In genomic region chr14:94933411-94933964, GRCh38 we compare ENCODE assay signal across 23 cellular contexts.
"Had no signal": no experiment of that assay in that cellular context is flagged by ENCODE, and none has a peak within 500 bp of the region (broad histone marks: within the 10 kb centered on the region; RNA-seq: fewer than 3 reads in every experiment).

No MANE protein-coding gene starts in this region.

- H3K27me3 Mint-ChIP-seq: activated CD4-positive, alpha-beta memory T cell treated with anti-CD3 and anti-CD28 coated beads for 36 hours; stimulated activated naive CD8-positive, alpha-beta T cell treated with anti-CD3 and anti-CD28 coated beads, Interleukin-15, amount 100 ng/mL, for 72 hours had no signal

- H3K27ac Mint-ChIP-seq: activated CD4-positive, alpha-beta memory T cell treated with anti-CD3 and anti-CD28 coated beads for 36 hours; activated naive CD4-positive, alpha-beta T cell treated with anti-CD3 and anti-CD28 coated beads for 36 hours; activated naive CD8-positive, alpha-beta T cell treated with anti-CD3 and anti-CD28 coated beads, Interleukin-2, amount 10 ng/mL, durations not matched to agents 7 days and 5 days; activated T-cell treated with anti-CD3 and anti-CD28 coated beads, Interleukin-2, amount 50 U/mL, for 72 hours; mesothelial cell of epicardium; natural killer cell; stimulated activated effector memory CD8-positive, alpha-beta T cell treated with anti-CD3 and anti-CD28 coated beads, Interleukin-12 subunit alpha, Interleukin-12 subunit beta, amount 100 ng/mL, for 72 hours; stimulated activated naive CD8-positive, alpha-beta T cell treated with anti-CD3 and anti-CD28 coated beads, Interleukin-15, amount 100 ng/mL, for 72 hours; T-helper 17 cell had no signal

- H3K9me3 Mint-ChIP-seq: activated CD4-positive, alpha-beta memory T cell treated with anti-CD3 and anti-CD28 coated beads for 36 hours; activated naive CD4-positive, alpha-beta T cell treated with anti-CD3 and anti-CD28 coated beads for 36 hours; activated naive CD8-positive, alpha-beta T cell treated with anti-CD3 and anti-CD28 coated beads, Interleukin-2, amount 10 ng/mL, durations not matched to agents 7 days and 5 days; activated T-cell treated with anti-CD3 and anti-CD28 coated beads, Interleukin-2, amount 50 U/mL, for 72 hours; mesothelial cell of epicardium; natural killer cell; stimulated activated effector memory CD8-positive, alpha-beta T cell treated with anti-CD3 and anti-CD28 coated beads, Interleukin-12 subunit alpha, Interleukin-12 subunit beta, amount 100 ng/mL, for 72 hours; stimulated activated naive CD8-positive, alpha-beta T cell treated with anti-CD3 and anti-CD28 coated beads, Interleukin-15, amount 100 ng/mL, for 72 hours had no signal

- H3K36me3 Mint-ChIP-seq: activated CD4-positive, alpha-beta memory T cell treated with anti-CD3 and anti-CD28 coated beads for 36 hours; activated naive CD8-positive, alpha-beta T cell treated with anti-CD3 and anti-CD28 coated beads, Interleukin-2, amount 10 ng/mL, durations not matched to agents 7 days and 5 days; mesothelial cell of epicardium; natural killer cell; stimulated activated effector memory CD8-positive, alpha-beta T cell treated with anti-CD3 and anti-CD28 coated beads, Interleukin-12 subunit alpha, Interleukin-12 subunit beta, amount 100 ng/mL, for 72 hours had no signal

- H3K27me3 ChIP-seq: right atrium auricular region, tibial nerve had no signal

- H3K36me3 ChIP-seq: gastrocnemius medialis, right atrium auricular region, tibial nerve had no signal

- H3K4me3 ChIP-seq: gastrocnemius medialis, psoas muscle, right atrium auricular region, tibial nerve had no signal

- H3K4me1 Mint-ChIP-seq: natural killer cell; stimulated activated effector memory CD8-positive, alpha-beta T cell treated with anti-CD3 and anti-CD28 coated beads, Interleukin-12 subunit alpha, Interleukin-12 subunit beta, amount 100 ng/mL, for 72 hours; stimulated activated naive CD8-positive, alpha-beta T cell treated with anti-CD3 and anti-CD28 coated beads, Interleukin-15, amount 100 ng/mL, for 72 hours had no signal

- H3K27ac ChIP-seq: gastrocnemius medialis, psoas muscle, right atrium auricular region, tibial nerve had no signal

- H3K9me3 ChIP-seq: gastrocnemius medialis, psoas muscle, right atrium auricular region, tibial nerve had no signal

- H3K4me3 Mint-ChIP-seq: activated CD4-positive, alpha-beta memory T cell treated with anti-CD3 and anti-CD28 coated beads for 36 hours; activated naive CD4-positive, alpha-beta T cell treated with anti-CD3 and anti-CD28 coated beads for 36 hours; activated naive CD8-positive, alpha-beta T cell treated with anti-CD3 and anti-CD28 coated beads, Interleukin-2, amount 10 ng/mL, durations not matched to agents 7 days and 5 days; activated T-cell treated with anti-CD3 and anti-CD28 coated beads, Interleukin-2, amount 50 U/mL, for 72 hours; mesothelial cell of epicardium; natural killer cell; stimulated activated effector memory CD8-positive, alpha-beta T cell treated with anti-CD3 and anti-CD28 coated beads, Interleukin-12 subunit alpha, Interleukin-12 subunit beta, amount 100 ng/mL, for 72 hours; stimulated activated naive CD8-positive, alpha-beta T cell treated with anti-CD3 and anti-CD28 coated beads, Interleukin-15, amount 100 ng/mL, for 72 hours; T-helper 17 cell had no signal

- ATAC-seq: activated T-cell treated with anti-CD3 and anti-CD28 coated beads, Interleukin-2, amount 50 U/mL, for 72 hours; gastrocnemius medialis; left ventricle myocardium superior; natural killer cell; psoas muscle; stimulated activated effector memory CD8-positive, alpha-beta T cell treated with anti-CD3 and anti-CD28 coated beads, Interleukin-12 subunit alpha, Interleukin-12 subunit beta, amount 100 ng/mL, for 72 hours; stimulated activated naive CD8-positive, alpha-beta T cell treated with anti-CD3 and anti-CD28 coated beads, Interleukin-15, amount 100 ng/mL, for 72 hours; T-helper 17 cell had no signal

- DNase-seq: activated CD4-positive, alpha-beta memory T cell treated with anti-CD3 and anti-CD28 coated beads for 36 hours; activated CD4-positive, alpha-beta T cell treated with anti-CD3 and anti-CD28 coated beads for 48 hours; activated CD4-positive, CD25-positive, alpha-beta regulatory T cell; activated effector memory CD4-positive, alpha-beta T cell treated with Interleukin-2 at 50 U/mL for 16 hours; activated naive CD4-positive, alpha-beta T cell treated with anti-CD3 and anti-CD28 coated beads for 36 hours; activated naive CD8-positive, alpha-beta T cell treated with anti-CD3 and anti-CD28 coated beads, Interleukin-2, amount 10 ng/mL, durations not matched to agents 7 days and 5 days; activated T-cell treated with anti-CD3 and anti-CD28 coated beads, Interleukin-2, amount 50 U/mL, for 72 hours; dermis blood vessel endothelial cell; effector CD8-positive, alpha-beta T cell; erythroblast; gastrocnemius medialis; head of caudate nucleus; left ventricle myocardium superior; mammary epithelial cell; natural killer cell; psoas muscle; stimulated activated CD4-positive, alpha-beta T cell treated with anti-CD3 and anti-CD28 coated beads, Interleukin-2, amount 100 ng/mL, for 24 hours; stimulated activated naive CD8-positive, alpha-beta T cell treated with anti-CD3 and anti-CD28 coated beads, Interleukin-15, amount 100 ng/mL, for 72 hours; T-helper 17 cell had no signal
